ENCODE assay signal across 9 cellular contexts in genomic region chr14:84006643-84007137, GRCh38.
DNase-seq lines count a peak whose midpoint lies in the region; ATAC-seq, FAIRE-seq and TF ChIP-seq lines count a peak whose summit lies in the region.
"Had no signal": no experiment of that assay in that cellular context is flagged by ENCODE, and none has a peak within 500 bp of the region (broad histone marks: within the 10 kb centered on the region; RNA-seq: fewer than 3 reads in every experiment).

No MANE protein-coding gene starts in this region.

- H3K4me1 ChIP-seq in pancreas, result peaks cover 0 to 14% (median 0%) of the 10 kb centered on the region in 3 donors

- no peak overlapping the region for H3K4me3 ChIP-seq in pancreas

- no peak for FAIRE-seq in pancreas (lab: Jason Lieb, UNC)
- FAIRE-seq: kidney had no signal

- WGBS in pancreas, 2 donors, result 54 to 59% methylated on average over 3 of the region's 3 CpGs

- H3K27ac ChIP-seq in pancreas, result no peak overlapping the region

- no peak for TF ChIP-seq CTCF in pancreas (IDR thresholded peaks at IDR 0.05)

- ATAC-seq in pancreas (peak in 3 of 4 donors; percentile 25 to 35 (median 34)), HG02678 (IDR thresholded peaks at IDR 0.05; ENCODE audit: unreplicated experiment) (no peak)
- ATAC-seq in activated CD4-positive, CD25-positive, alpha-beta regulatory T cell treated with anti-CD3 and anti-CD28 coated beads, Interleukin-2, amount 50 U/mL, for 24 hours, result no peak

- H3K27me3 ChIP-seq in pancreas, result no peaks in the 10 kb centered on the region

- H3K9me3 ChIP-seq in pancreas, result no peaks in the 10 kb centered on the region

- DNase-seq in NCI-H1092 treated with DMSO at 0.1 percent for 48 hours (lab: John Stamatoyannopoulos, UW) (peak; percentile 86), NCI-H2227 (lab: John Stamatoyannopoulos, UW; ENCODE audit: unreplicated experiment) (peak; percentile 51), dermis blood vessel endothelial cell (peak; percentile 99), pancreas (no peak)
- no peak for DNase-seq in central memory CD4-positive, alpha-beta T cell
- DNase-seq: activated CD8-positive, alpha-beta memory T cell treated with anti-CD3 and anti-CD28 coated beads, Interleukin-2, amount 50 U/mL, for 4 hours; kidney had no signal

- H3K36me3 ChIP-seq in pancreas, result no peaks in the 10 kb centered on the region

- intact Hi-C loops in pancreas (cut with DNase I), result no loop called here

Comparison
In these comparisons a context has a peak if more than half of its experiments do, and no peak if none do; other contexts are left out.
1. DNase-seq: peak in NCI-H1092 treated with DMSO at 0.1 percent for 48 hours (single experiment), NCI-H2227 (single experiment) and dermis blood vessel endothelial cell (single experiment); none in pancreas (0 of 6) and central memory CD4-positive, alpha-beta T cell (single experiment).
2. ATAC-seq: peak in pancreas (3 of 4); none in activated CD4-positive, CD25-positive, alpha-beta regulatory T cell treated with anti-CD3 and anti-CD28 coated beads, Interleukin-2, amount 50 U/mL, for 24 hours (0 of 2) and HG02678 (single experiment).